Comparison of ENCODE assay signal across 34 cellular contexts in genomic region chr14:61968207-61968606, GRCh38.
"Had no signal": no experiment of that assay in that cellular context is flagged by ENCODE, and none has a peak within 500 bp of the region (broad histone marks: within the 10 kb centered on the region; RNA-seq: fewer than 3 reads in every experiment).

No MANE protein-coding gene starts in this region.

- H3K9me3 Mint-ChIP-seq: activated CD4-positive, alpha-beta memory T cell treated with anti-CD3 and anti-CD28 coated beads, Interleukin-2, amount 10 ng/mL, durations not matched to agents 7 days and 5 days; activated CD4-positive, alpha-beta T cell treated with anti-CD3 and anti-CD28 coated beads, Interleukin-2, amount 10 ng/mL, durations not matched to agents 7 days and 5 days; activated T-cell treated with anti-CD3 and anti-CD28 coated beads, Interleukin-2, amount 50 U/mL, for 24 hours; activated T-cell treated with anti-CD3 and anti-CD28 coated beads, Interleukin-2, amount 50 U/mL, for 72 hours; central memory CD8-positive, alpha-beta T cell; effector memory CD8-positive, alpha-beta T cell; T-helper 2 cell treated with Interferon-gamma antibody and Interleukin-4, amounts not matched to agents 5 μg/mL and 100 μg/mL, for 36 hours had no signal

- H3K4me1 Mint-ChIP-seq: activated CD4-positive, alpha-beta memory T cell treated with anti-CD3 and anti-CD28 coated beads, Interleukin-2, amount 10 ng/mL, durations not matched to agents 7 days and 5 days; activated CD4-positive, alpha-beta T cell treated with anti-CD3 and anti-CD28 coated beads for 36 hours; activated CD4-positive, alpha-beta T cell treated with anti-CD3 and anti-CD28 coated beads, Interleukin-2, amount 10 ng/mL, durations not matched to agents 7 days and 5 days; central memory CD8-positive, alpha-beta T cell; T-helper 17 cell had no signal

- H3K27ac Mint-ChIP-seq: activated CD4-positive, alpha-beta memory T cell treated with anti-CD3 and anti-CD28 coated beads, Interleukin-2, amount 10 ng/mL, durations not matched to agents 7 days and 5 days; activated CD4-positive, alpha-beta T cell treated with anti-CD3 and anti-CD28 coated beads for 36 hours; activated CD4-positive, alpha-beta T cell treated with anti-CD3 and anti-CD28 coated beads, Interleukin-2, amount 10 ng/mL, durations not matched to agents 7 days and 5 days; activated T-cell treated with anti-CD3 and anti-CD28 coated beads, Interleukin-2, amount 50 U/mL, for 24 hours; activated T-cell treated with anti-CD3 and anti-CD28 coated beads, Interleukin-2, amount 50 U/mL, for 72 hours; effector memory CD8-positive, alpha-beta T cell; T-helper 17 cell; T-helper 2 cell treated with Interferon-gamma antibody and Interleukin-4, amounts not matched to agents 5 μg/mL and 100 μg/mL, for 36 hours had no signal

- DNase-seq: activated CD4-positive, alpha-beta memory T cell treated with anti-CD3 and anti-CD28 coated beads, Interleukin-2, amount 10 ng/mL, durations not matched to agents 7 days and 5 days; activated CD4-positive, alpha-beta T cell treated with anti-CD3 and anti-CD28 coated beads for 36 hours; activated CD4-positive, alpha-beta T cell treated with anti-CD3 and anti-CD28 coated beads, Interleukin-2, amount 10 ng/mL, durations not matched to agents 7 days and 5 days; activated CD4-positive, alpha-beta T cell treated with anti-CD3 and anti-CD28 coated beads, Interleukin-2, amount 50 U/mL, for 4 hours; activated CD4-positive, CD25-positive, alpha-beta regulatory T cell; activated CD4-positive, CD25-positive, alpha-beta regulatory T cell treated with anti-CD3 and anti-CD28 coated beads, Interleukin-2, amount 50 U/mL, for 72 hours; activated CD8-positive, alpha-beta memory T cell treated with anti-CD3 and anti-CD28 coated beads, Interleukin-2, amount 50 U/mL, for 48 hours; activated gamma-delta T cell; activated naive CD4-positive, alpha-beta T cell; activated naive CD4-positive, alpha-beta T cell treated with anti-CD3 and anti-CD28 coated beads, Interleukin-2, amount 50 U/mL, for 16 hours; activated T-cell treated with anti-CD3 and anti-CD28 coated beads for 4 hours; activated T-cell treated with anti-CD3 and anti-CD28 coated beads, Interleukin-2, amount 50 U/mL, for 24 hours; activated T-cell treated with anti-CD3 and anti-CD28 coated beads, Interleukin-2, amount 50 U/mL, for 72 hours; amniotic stem cell; anterior cingulate cortex; brain microvascular endothelial cell; cortex of kidney; dermis blood vessel endothelial cell; effector CD4-positive, alpha-beta T cell; effector memory CD8-positive, alpha-beta T cell; erythroblast; foreskin keratinocyte; gastrocnemius medialis; glutamatergic neuron; heart left ventricle; T-helper 1 cell; T-helper 17 cell; T1000; WERI-Rb-1 had no signal

- FAIRE-seq: astrocyte, bronchial epithelial cell, colon had no signal

- H3K4me3 Mint-ChIP-seq: activated CD4-positive, alpha-beta memory T cell treated with anti-CD3 and anti-CD28 coated beads, Interleukin-2, amount 10 ng/mL, durations not matched to agents 7 days and 5 days; activated CD4-positive, alpha-beta T cell treated with anti-CD3 and anti-CD28 coated beads for 36 hours; activated CD4-positive, alpha-beta T cell treated with anti-CD3 and anti-CD28 coated beads, Interleukin-2, amount 10 ng/mL, durations not matched to agents 7 days and 5 days; activated T-cell treated with anti-CD3 and anti-CD28 coated beads, Interleukin-2, amount 50 U/mL, for 24 hours; activated T-cell treated with anti-CD3 and anti-CD28 coated beads, Interleukin-2, amount 50 U/mL, for 72 hours; central memory CD8-positive, alpha-beta T cell; effector memory CD8-positive, alpha-beta T cell; T-helper 17 cell; T-helper 2 cell treated with Interferon-gamma antibody and Interleukin-4, amounts not matched to agents 5 μg/mL and 100 μg/mL, for 36 hours had no signal

- ATAC-seq: activated CD4-positive, alpha-beta T cell treated with anti-CD3 and anti-CD28 coated beads for 36 hours; activated T-cell treated with anti-CD3 and anti-CD28 coated beads, Interleukin-2, amount 50 U/mL, for 72 hours; effector memory CD8-positive, alpha-beta T cell; foreskin keratinocyte; gastrocnemius medialis; heart left ventricle; T-helper 17 cell had no signal
